Comparison of ENCODE assay signal across 22 cellular contexts in genomic region chr3:125436921-125437320, GRCh38.
"Had no signal": no experiment of that assay in that cellular context is flagged by ENCODE, and none has a peak within 500 bp of the region (broad histone marks: within the 10 kb centered on the region; RNA-seq: fewer than 3 reads in every experiment).

No MANE protein-coding gene starts in this region.

- H3K4me2 ChIP-seq: PC-9 had no signal

- H3K4me3 Mint-ChIP-seq: activated CD8-positive, alpha-beta T cell treated with anti-CD3 and anti-CD28 coated beads for 36 hours; activated naive CD8-positive, alpha-beta T cell treated with anti-CD3 and anti-CD28 coated beads, Interleukin-2, amount 50 U/mL, for 24 hours; activated T-helper 1 cell treated with anti-CD3 and anti-CD28 coated beads, Interleukin-12 subunit alpha, Interleukin-12 subunit beta, Interleukin-2, Interleukin-4 antibody, amounts not matched to agents 30 ng/mL and 10 ng/mL and 1 ng/mL, durations not matched to agents 14 hours and 24 hours and 36 hours had no signal

- H3K27ac ChIP-seq: PC-9 had no signal

- H3K4me1 Mint-ChIP-seq: activated naive CD8-positive, alpha-beta T cell treated with anti-CD3 and anti-CD28 coated beads, Interleukin-2, amount 50 U/mL, for 24 hours had no signal

- H3K4me3 ChIP-seq: PC-9 had no signal

- H3K36me3 Mint-ChIP-seq: activated naive CD4-positive, alpha-beta T cell treated with anti-CD3 and anti-CD28 coated beads, Interleukin-2, amount 50 U/mL, for 72 hours had no signal

- ATAC-seq: activated CD8-positive, alpha-beta T cell treated with anti-CD3 and anti-CD28 coated beads for 36 hours; activated naive CD4-positive, alpha-beta T cell treated with anti-CD3 and anti-CD28 coated beads, Interleukin-2, amount 50 U/mL, for 72 hours; activated naive CD8-positive, alpha-beta T cell treated with anti-CD3 and anti-CD28 coated beads, Interleukin-2, amount 50 U/mL, for 24 hours had no signal

- H3K27ac Mint-ChIP-seq: activated CD8-positive, alpha-beta T cell treated with anti-CD3 and anti-CD28 coated beads for 36 hours; activated naive CD4-positive, alpha-beta T cell treated with anti-CD3 and anti-CD28 coated beads, Interleukin-2, amount 50 U/mL, for 72 hours; activated naive CD8-positive, alpha-beta T cell treated with anti-CD3 and anti-CD28 coated beads, Interleukin-2, amount 50 U/mL, for 24 hours; activated T-helper 1 cell treated with anti-CD3 and anti-CD28 coated beads, Interleukin-12 subunit alpha, Interleukin-12 subunit beta, Interleukin-2, Interleukin-4 antibody, amounts not matched to agents 30 ng/mL and 10 ng/mL and 1 ng/mL, durations not matched to agents 14 hours and 24 hours and 36 hours had no signal

- H3K9me3 Mint-ChIP-seq: activated CD8-positive, alpha-beta T cell treated with anti-CD3 and anti-CD28 coated beads for 36 hours; activated naive CD4-positive, alpha-beta T cell treated with anti-CD3 and anti-CD28 coated beads, Interleukin-2, amount 50 U/mL, for 72 hours; activated naive CD8-positive, alpha-beta T cell treated with anti-CD3 and anti-CD28 coated beads, Interleukin-2, amount 50 U/mL, for 24 hours; activated T-helper 1 cell treated with anti-CD3 and anti-CD28 coated beads, Interleukin-12 subunit alpha, Interleukin-12 subunit beta, Interleukin-2, Interleukin-4 antibody, amounts not matched to agents 30 ng/mL and 10 ng/mL and 1 ng/mL, durations not matched to agents 14 hours and 24 hours and 36 hours had no signal

- H2AFZ ChIP-seq: PC-9 had no signal

- H3K27me3 Mint-ChIP-seq: activated CD8-positive, alpha-beta T cell treated with anti-CD3 and anti-CD28 coated beads for 36 hours; activated naive CD8-positive, alpha-beta T cell treated with anti-CD3 and anti-CD28 coated beads, Interleukin-2, amount 50 U/mL, for 24 hours had no signal

- DNase-seq: activated CD4-positive, alpha-beta T cell treated with anti-CD3 and anti-CD28 coated beads, Interleukin-2, amount 50 U/mL, for 1 hour; activated CD4-positive, CD25-positive, alpha-beta regulatory T cell; activated CD8-positive, alpha-beta memory T cell treated with anti-CD3 and anti-CD28 coated beads, Interleukin-2, amount 50 U/mL, for 4 hours; activated CD8-positive, alpha-beta T cell treated with anti-CD3 and anti-CD28 coated beads for 36 hours; activated effector memory CD4-positive, alpha-beta T cell treated with Interleukin-2 at 50 U/mL for 16 hours; activated naive CD4-positive, alpha-beta T cell; activated naive CD8-positive, alpha-beta T cell treated with anti-CD3 and anti-CD28 coated beads, Interleukin-2, amount 50 U/mL, for 24 hours; activated T-cell treated with anti-CD3 and anti-CD28 coated beads, Interleukin-2, amount 50 U/mL, for 1 hour; amygdala; caudate nucleus; MM.1S; NCI-H1105 treated with DMSO at 0.1 percent for 48 hours; NCI-H1436 treated with DMSO at 0.1 percent for 48 hours; NCI-H187; NCI-H2081; NCI-H524; PC-9; SIG-M5; T-helper 2 cell; T1000 had no signal
